In genomic region chr17:28912938-28913333, GRCh38 we compare ENCODE assay signal across 15 cellular contexts.
"Had no signal": no experiment of that assay in that cellular context is flagged by ENCODE, and none has a peak within 500 bp of the region (broad histone marks: within the 10 kb centered on the region; RNA-seq: fewer than 3 reads in every experiment).

No MANE protein-coding gene starts in this region.

- FAIRE-seq: astrocyte, frontal cortex had no signal

- H3K9me3 ChIP-seq: lower lobe of right lung, spleen, suprapubic skin, uterus had no signal

- H3K27ac Mint-ChIP-seq: mesothelial cell of epicardium had no signal

- ATAC-seq: sciatic nerve; stimulated activated naive CD8-positive, alpha-beta T cell treated with anti-CD3 and anti-CD28 coated beads, Interleukin-15, Interleukin-2, amounts not matched to agents 100 U/mL and 50 U/mL, for 24 hours had no signal

- H3K36me3 ChIP-seq: uterus had no signal

- DNase-seq: activated CD8-positive, alpha-beta memory T cell treated with anti-CD3 and anti-CD28 coated beads for 24 hours; activated gamma-delta T cell treated with Interleukin-2 at 50 U/mL for 16 hours; naive thymus-derived CD4-positive, alpha-beta T cell; spleen; stimulated activated CD4-positive, alpha-beta T cell treated with anti-CD3 and anti-CD28 coated beads, Interleukin-1b, Interleukin-23, amount 100 ng/mL, for 48 hours; stimulated activated naive CD8-positive, alpha-beta T cell treated with anti-CD3 and anti-CD28 coated beads, Interleukin-15, Interleukin-2, amounts not matched to agents 100 U/mL and 50 U/mL, for 24 hours; T-helper 9 cell; uterus had no signal

- H3K27ac ChIP-seq: cardiac muscle cell, lower lobe of right lung, suprapubic skin had no signal

- H3K4me3 Mint-ChIP-seq: mesothelial cell of epicardium; naive thymus-derived CD4-positive, alpha-beta T cell had no signal

- H3K4me3 ChIP-seq: cardiac muscle cell, lower lobe of right lung, spleen, suprapubic skin, uterus had no signal

- H3K27me3 ChIP-seq: cardiac muscle cell, spleen, suprapubic skin, uterus had no signal

- H3K27me3 Mint-ChIP-seq: naive thymus-derived CD4-positive, alpha-beta T cell had no signal

- H3K9me3 Mint-ChIP-seq: mesothelial cell of epicardium; naive thymus-derived CD4-positive, alpha-beta T cell had no signal

- H3K4me1 Mint-ChIP-seq: mesothelial cell of epicardium had no signal
